Comparison of ENCODE assay signal across 24 cellular contexts in genomic region chr17:986322-986929, GRCh38.
"Had no signal": no experiment of that assay in that cellular context is flagged by ENCODE, and none has a peak within 500 bp of the region (broad histone marks: within the 10 kb centered on the region; RNA-seq: fewer than 3 reads in every experiment).

No MANE protein-coding gene starts in this region.

- H3K27me3 Mint-ChIP-seq: naive thymus-derived CD4-positive, alpha-beta T cell; natural killer cell treated with Interleukin-12 subunit alpha and Interleukin-12 subunit beta and Interleukin-15 and Interleukin-18, amount 100 ng/mL, for 72 hours; stimulated activated naive B cell treated with anti-CD40 and anti-IgM and Interleukin-4, amounts not matched to agents 10 μg/mL and 1 μg/mL and 100 μg/mL, for 72 hours had no signal

- H3K9me3 ChIP-seq: left ventricle myocardium inferior, mucosa of descending colon, pancreas, psoas muscle, right atrium auricular region, stomach, testis, thyroid gland, transverse colon, upper lobe of left lung had no signal

- H3K4me3 ChIP-seq: left ventricle myocardium inferior, mucosa of descending colon, pancreas, psoas muscle, right atrium auricular region, skin epidermis, stomach, testis, thyroid gland, transverse colon, upper lobe of left lung had no signal

- H3K27me3 ChIP-seq: pancreas, right atrium auricular region, stomach, testis, thyroid gland, transverse colon, upper lobe of left lung had no signal

- ATAC-seq: mucosa of descending colon; naive thymus-derived CD4-positive, alpha-beta T cell; natural killer cell treated with Interleukin-12 subunit alpha and Interleukin-12 subunit beta and Interleukin-15 and Interleukin-18, amount 100 ng/mL, for 72 hours; pancreas; psoas muscle; sciatic nerve; stimulated activated naive B cell treated with anti-CD40 and anti-IgM and Interleukin-4, amounts not matched to agents 10 μg/mL and 1 μg/mL and 100 μg/mL, for 72 hours; stimulated activated naive CD8-positive, alpha-beta T cell treated with anti-CD3 and anti-CD28 coated beads, Interleukin-15, Interleukin-2, amounts not matched to agents 100 U/mL and 50 U/mL, for 24 hours had no signal

- H3K9me3 Mint-ChIP-seq: natural killer cell treated with Interleukin-12 subunit alpha and Interleukin-12 subunit beta and Interleukin-15 and Interleukin-18, amount 100 ng/mL, for 72 hours; stimulated activated naive B cell treated with anti-CD40 and anti-IgM and Interleukin-4, amounts not matched to agents 10 μg/mL and 1 μg/mL and 100 μg/mL, for 72 hours had no signal

- H3K27ac Mint-ChIP-seq: memory B cell; naive thymus-derived CD4-positive, alpha-beta T cell; natural killer cell treated with Interleukin-12 subunit alpha and Interleukin-12 subunit beta and Interleukin-15 and Interleukin-18, amount 100 ng/mL, for 72 hours; stimulated activated naive B cell treated with anti-CD40 and anti-IgM and Interleukin-4, amounts not matched to agents 10 μg/mL and 1 μg/mL and 100 μg/mL, for 72 hours had no signal

- DNase-seq: hippocampal formation; left ventricle myocardium inferior; midbrain; mucosa of descending colon; naive thymus-derived CD4-positive, alpha-beta T cell; nucleus accumbens; psoas muscle; stimulated activated CD4-positive, alpha-beta T cell treated with anti-CD3 and anti-CD28 coated beads, Interleukin-12 subunit alpha, Interleukin-12 subunit beta, amount 100 ng/mL, for 4 hours; stimulated activated CD4-positive, alpha-beta T cell treated with anti-CD3 and anti-CD28 coated beads, Interleukin-15, amount 100 ng/mL, for 24 hours; stimulated activated CD4-positive, alpha-beta T cell treated with anti-CD3 and anti-CD28 coated beads, Interleukin-2, amount 100 ng/mL, for 24 hours; stimulated activated CD4-positive, alpha-beta T cell treated with anti-CD3 and anti-CD28 coated beads, Interleukin-4, amount 100 ng/mL, for 1 hour; stimulated activated naive B cell treated with anti-CD40 and anti-IgM and Interleukin-4, amounts not matched to agents 10 μg/mL and 1 μg/mL and 100 μg/mL, for 72 hours; stimulated activated naive CD8-positive, alpha-beta T cell treated with anti-CD3 and anti-CD28 coated beads, Interleukin-15, Interleukin-2, amounts not matched to agents 100 U/mL and 50 U/mL, for 24 hours; stomach; testis; thyroid gland; transverse colon; upper lobe of left lung had no signal

- H3K36me3 ChIP-seq: left ventricle myocardium inferior, pancreas, right atrium auricular region, stomach, thyroid gland, transverse colon, upper lobe of left lung had no signal

- H3K4me1 Mint-ChIP-seq: memory B cell; naive thymus-derived CD4-positive, alpha-beta T cell; stimulated activated naive B cell treated with anti-CD40 and anti-IgM and Interleukin-4, amounts not matched to agents 10 μg/mL and 1 μg/mL and 100 μg/mL, for 72 hours had no signal

- H3K36me3 Mint-ChIP-seq: memory B cell; naive thymus-derived CD4-positive, alpha-beta T cell; natural killer cell treated with Interleukin-12 subunit alpha and Interleukin-12 subunit beta and Interleukin-15 and Interleukin-18, amount 100 ng/mL, for 72 hours; stimulated activated naive B cell treated with anti-CD40 and anti-IgM and Interleukin-4, amounts not matched to agents 10 μg/mL and 1 μg/mL and 100 μg/mL, for 72 hours had no signal

- H3K4me3 Mint-ChIP-seq: memory B cell; naive thymus-derived CD4-positive, alpha-beta T cell; natural killer cell treated with Interleukin-12 subunit alpha and Interleukin-12 subunit beta and Interleukin-15 and Interleukin-18, amount 100 ng/mL, for 72 hours; stimulated activated naive B cell treated with anti-CD40 and anti-IgM and Interleukin-4, amounts not matched to agents 10 μg/mL and 1 μg/mL and 100 μg/mL, for 72 hours had no signal

- H3K27ac ChIP-seq: left ventricle myocardium inferior, pancreas, psoas muscle, right atrium auricular region, skin epidermis, stomach, testis, thyroid gland, transverse colon, upper lobe of left lung had no signal

- H3K4me1 ChIP-seq: left ventricle myocardium inferior, pancreas, psoas muscle, right atrium auricular region, stomach, testis, thyroid gland, upper lobe of left lung had no signal
